In genomic region chr19:48812094-48812929, GRCh38 we compare ENCODE assay signal across 9 cellular contexts. TPM values are rescaled to one million over a fixed set of nuclear protein-coding genes. Genes with fewer than 3 reads are reported as not detected.
DNase-seq lines count a peak whose midpoint lies in the region; ATAC-seq and TF ChIP-seq lines count a peak whose summit lies in the region.
"Had no signal": no experiment of that assay in that cellular context is flagged by ENCODE, and none has a peak within 500 bp of the region (broad histone marks: within the 10 kb centered on the region; RNA-seq: fewer than 3 reads in every experiment).

No MANE protein-coding gene starts in this region.

- H3K9me3 ChIP-seq in OCI-LY3 (ENCODE audit: insufficient read depth, low read length), result no peaks in the 10 kb centered on the region

- no peak for TF ChIP-seq CTCF in GM13976 (IDR thresholded peaks at IDR 0.05; ENCODE audit: borderline replicate concordance, control extremely low read depth, extremely low read depth, insufficient read depth, missing control alignments)
- no peak for TF ChIP-seq CTCF in OCI-LY3 (IDR thresholded peaks at IDR 0.05; ENCODE audit: low read depth, low read length)
- TF ChIP-seq CTCF in fibroblast of the aortic adventitia (IDR thresholded peaks at IDR 0.05; ENCODE audit: insufficient read depth, low read length), result no peak
- TF ChIP-seq CTCF in natural killer cell (IDR thresholded peaks at IDR 0.05), result no peak

- no peaks in the 10 kb centered on the region for H4K20me1 ChIP-seq in OCI-LY3 (ENCODE audit: insufficient read depth, low read length)

- H3K9ac ChIP-seq in OCI-LY3 (ENCODE audit: low read length), result peak overlapping the region; percentile 38

- no peaks in the 10 kb centered on the region for H3K27me3 Mint-ChIP-seq in natural killer cell (ENCODE audit: low read depth in 2 of 2)

- peak overlapping the region; percentile 84 for H3K4me3 Mint-ChIP-seq in natural killer cell

- H3K27me3 ChIP-seq in OCI-LY3 (ENCODE audit: low read depth, low read length), result no peaks in the 10 kb centered on the region

- DNase-seq in GM13976 (ENCODE audit: low spot score), result peak; percentile 97
- peak; percentile 76 for DNase-seq in HPDE6-E6E7 (ENCODE audit: extremely low spot score)
- DNase-seq in activated effector memory CD4-positive, alpha-beta T cell treated with anti-CD3 and anti-CD28 coated beads, Interleukin-2, amount 50 U/mL, for 16 hours, result peak; percentile 87
- peak; percentile 60 for DNase-seq in fibroblast of the aortic adventitia (ENCODE audit: low read depth)
- no peak for DNase-seq in natural killer cell
- peak in 47 of 49 donors; percentile 19 to 87 (median 69) for DNase-seq in substantia nigra (lab: John Stamatoyannopoulos, UW)

- H3K36me3 Mint-ChIP-seq in natural killer cell, result no peaks in the 10 kb centered on the region

- H3K27ac Mint-ChIP-seq in natural killer cell, result peak overlapping the region in 1 of 2 donors; percentile 75

- H3K4me3 ChIP-seq in OCI-LY3 (ENCODE audit: low read length) (peak overlapping the region; percentile 92), fibroblast of the aortic adventitia (ENCODE audit: low read depth, low read length) (peak overlapping the region; percentile 76)

- peak overlapping the region; percentile 90 for H3K4me2 ChIP-seq in OCI-LY3 (ENCODE audit: low read length)

- peaks cover 17 to 26% of the 10 kb centered on the region in 2 donors for H3K4me1 Mint-ChIP-seq in natural killer cell

- H2AFZ ChIP-seq in OCI-LY3 (ENCODE audit: low read depth, low read length), result peak overlapping the region; percentile 44

- H3K36me3 ChIP-seq in OCI-LY3 (replicated peaks; ENCODE audit: low read depth, low read length), result no peaks in the 10 kb centered on the region

- H3K27ac ChIP-seq in OCI-LY3 (ENCODE audit: low read length) (peak overlapping the region; percentile 40), substantia nigra (ENCODE audit: low read depth, low read length, poor library complexity, severe bottlenecking) (peak overlapping the region; percentile 76)

- in situ Hi-C loops in GM13976 (cut with MboI; ENCODE audit: low sequenced_read_pairs, unreplicated experiment), result no loop called here

- intact Hi-C loops in natural killer cell (cut with micrococcal nuclease), result no loop called here

- no peaks in the 10 kb centered on the region for H3K9me3 Mint-ChIP-seq in natural killer cell

- ATAC-seq in natural killer cell (peak; percentile 23 to 54 (median 48)), GM18511 (IDR thresholded peaks at IDR 0.05; ENCODE audit: unreplicated experiment) (no peak)

- H3K4me1 ChIP-seq in OCI-LY3 (ENCODE audit: low read length), result peaks cover 17% of the 10 kb centered on the region

- peaks cover 24% of the 10 kb centered on the region for H3K79me2 ChIP-seq in OCI-LY3 (ENCODE audit: low read length)

RNA-seq across cellular contexts. Expression of gene BCAT2, which starts 1.5 kb away (rescaled TPM):
- 9.6 and 30.4 TPM in 2 replicates for total RNA-seq in fibroblast of the aortic adventitia (ENCODE audit: low replicate concordance)
- total RNA-seq in natural killer cell, result 10 to 100 TPM; 11.4 to 14.5 (median 12.1) TPM

RNA-seq across cellular contexts. Expression of gene HSD17B14, which starts 24.0 kb away (rescaled TPM):
- 3.6 and 25.5 TPM in 2 replicates for total RNA-seq in fibroblast of the aortic adventitia (ENCODE audit: low replicate concordance)
- total RNA-seq in natural killer cell, result under 1 TPM in 1 of 3 donors, not detected in 2; 0.75 TPM

RNA-seq across cellular contexts. Expression of gene PLEKHA4, which starts 56.1 kb away (rescaled TPM):
- 28.9 and 44.0 TPM in 2 replicates for total RNA-seq in fibroblast of the aortic adventitia (ENCODE audit: low replicate concordance)
- total RNA-seq in natural killer cell, result 1 to 10 TPM; 2.5 to 6.5 (median 5.2) TPM

RNA-seq across cellular contexts. Expression of gene FGF21, which starts 57.0 kb away (rescaled TPM):
- total RNA-seq in fibroblast of the aortic adventitia (ENCODE audit: low replicate concordance) (not detected in 2 replicates), natural killer cell (not detected)
- total RNA-seq: mononuclear cell had no signal

RNA-seq across cellular contexts. Expression of gene FUT1, which starts 59.9 kb away (rescaled TPM):
- total RNA-seq in fibroblast of the aortic adventitia (ENCODE audit: low replicate concordance) (under 0.01 TPM in 1 of 2 replicates, not detected in the other), natural killer cell (under 1 TPM in 1 of 3 donors, not detected in 2; 0.18 TPM)
- total RNA-seq: mononuclear cell had no signal
